ENCODE assay signal across 6 cellular contexts in the genomic region with DNA sequence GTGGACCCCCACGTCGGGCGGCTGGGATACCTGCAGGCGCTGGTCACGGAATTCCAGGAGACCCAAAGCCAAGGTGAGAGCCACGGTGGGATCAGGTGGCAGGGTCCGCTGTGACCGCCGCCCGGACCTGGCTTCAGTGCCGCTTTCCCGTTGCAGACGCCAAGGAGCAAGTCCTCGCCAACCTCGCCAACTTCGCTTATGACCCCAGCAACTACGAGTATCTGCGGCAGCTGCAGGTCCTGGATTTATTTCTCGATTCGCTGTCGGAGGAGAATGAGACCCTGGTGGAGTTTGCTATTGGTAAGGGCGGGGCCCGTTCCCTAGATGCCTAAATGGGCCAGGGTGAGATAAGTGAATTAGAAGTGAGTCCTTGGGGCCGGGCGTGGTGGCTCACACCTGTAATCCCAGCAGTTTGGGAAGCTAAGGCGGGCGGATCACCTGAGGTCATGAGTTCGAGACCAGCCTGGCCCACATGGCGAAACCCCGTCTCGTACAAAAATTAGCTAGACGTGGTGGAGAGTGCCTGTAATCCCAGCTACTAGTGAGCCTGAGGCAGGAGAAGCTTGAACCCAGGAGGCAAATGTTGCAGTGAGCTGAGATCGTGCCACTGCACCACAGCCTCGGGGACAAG.
A peak's percentile ranks its signal among the peaks of the same experiment; 100 is the strongest.
DNase-seq lines count a peak whose midpoint lies in the region; ATAC-seq and TF ChIP-seq lines count a peak whose summit lies in the region.

No MANE protein-coding gene starts in this region.

- H3K9ac ChIP-seq in DND-41 (ENCODE audit: low read depth, low read length) (peak overlapping the region; percentile 74), SU-DHL-6 (ENCODE audit: low read length) (peak overlapping the region; percentile 60)

- peaks cover 51% of the 10 kb centered on the region for H3K4me1 ChIP-seq in DND-41 (ENCODE audit: insufficient read depth, low read length)

- ATAC-seq in DND-41 (ENCODE audit: insufficient read depth, low read depth) (no peak), GM18519 (IDR thresholded peaks at IDR 0.05; ENCODE audit: low FRiP score, unreplicated experiment) (no peak), GM21367 (IDR thresholded peaks at IDR 0.05; ENCODE audit: unreplicated experiment) (no peak)

- H4K20me1 ChIP-seq in DND-41 (ENCODE audit: insufficient read depth, low read length) (no peaks in the 10 kb centered on the region), SU-DHL-6 (ENCODE audit: low read depth, low read length) (no peaks in the 10 kb centered on the region)

- H3K4me3 ChIP-seq in DND-41 (ENCODE audit: low read depth in 1 of 2, low read length in 2 of 2) (peak overlapping the region; percentile 32 to 85; a peak in 3 of 4 replicates), SU-DHL-6 (ENCODE audit: insufficient read depth, low read length, poor library complexity, severe bottlenecking) (peak overlapping the region; percentile 63), iPS-18c (ENCODE audit: insufficient read depth, low read depth, low read length) (peak overlapping the region; percentile 85)

- H3K79me2 ChIP-seq in DND-41 (ENCODE audit: insufficient read depth, low read length) = peaks cover 34% of the 10 kb centered on the region
- 0 out of 2 replicates have a peak, but pooled peaks cover 8% of the 10 kb centered on the region for H3K79me2 ChIP-seq in SU-DHL-6 (ENCODE audit: insufficient read depth, low read length)

- peak overlapping the region; percentile 97 for H3K4me2 ChIP-seq in DND-41 (ENCODE audit: insufficient read depth, low read length)
- peak overlapping the region; percentile 64 for H3K4me2 ChIP-seq in SU-DHL-6 (ENCODE audit: low read depth, low read length, poor library complexity, severe bottlenecking)

- H3K27ac ChIP-seq in DND-41 (ENCODE audit: low read length) = peak overlapping the region; percentile 78
- H3K27ac ChIP-seq in SU-DHL-6 (ENCODE audit: low read depth, low read length) = no peak overlapping the region

- H3K9me3 ChIP-seq in DND-41 (ENCODE audit: insufficient read depth, low read length, severe bottlenecking) (no peaks in the 10 kb centered on the region), SU-DHL-6 (ENCODE audit: insufficient read depth, low read length) (no peaks in the 10 kb centered on the region), iPS-18c (ENCODE audit: control insufficient read depth, insufficient read depth, low read length) (no peaks in the 10 kb centered on the region)

- no peaks in the 10 kb centered on the region for H3K27me3 ChIP-seq in DND-41 (ENCODE audit: insufficient read depth, low read length, poor library complexity)
- no peaks in the 10 kb centered on the region for H3K27me3 ChIP-seq in SU-DHL-6 (ENCODE audit: low read length)

- DNase-seq in DND-41 (peak; percentile 35), Ammon's horn (ENCODE audit: low spot score) (no peak)

- TF ChIP-seq CTCF in DND-41 (IDR thresholded peaks at IDR 0.05; ENCODE audit: borderline replicate concordance, extremely low read depth, low read length, poor library complexity, severe bottlenecking) (no peak), SU-DHL-6 (IDR thresholded peaks at IDR 0.05; ENCODE audit: insufficient read depth, low read length, poor library complexity, severe bottlenecking) (no peak)

- H2AFZ ChIP-seq in DND-41 (ENCODE audit: low read depth, low read length) = peak overlapping the region; percentile 90
- no peak overlapping the region for H2AFZ ChIP-seq in SU-DHL-6 (ENCODE audit: low read depth, low read length, severe bottlenecking)

- H3K36me3 ChIP-seq in DND-41 (ENCODE audit: insufficient read depth, low read length) (peaks cover 4% of the 10 kb centered on the region; the same call in 1 of the 2 replicates), SU-DHL-6 (ENCODE audit: low read length) (no peaks in the 10 kb centered on the region)

- peaks cover 16% of the 10 kb centered on the region; the same call in 1 of the 2 replicates for H3F3A ChIP-seq in SU-DHL-6 (ENCODE audit: insufficient read depth)

- no peaks in the 10 kb centered on the region for H3K9me2 ChIP-seq in SU-DHL-6 (replicated peaks; ENCODE audit: insufficient read depth, low read length)
